In the genomic region with DNA sequence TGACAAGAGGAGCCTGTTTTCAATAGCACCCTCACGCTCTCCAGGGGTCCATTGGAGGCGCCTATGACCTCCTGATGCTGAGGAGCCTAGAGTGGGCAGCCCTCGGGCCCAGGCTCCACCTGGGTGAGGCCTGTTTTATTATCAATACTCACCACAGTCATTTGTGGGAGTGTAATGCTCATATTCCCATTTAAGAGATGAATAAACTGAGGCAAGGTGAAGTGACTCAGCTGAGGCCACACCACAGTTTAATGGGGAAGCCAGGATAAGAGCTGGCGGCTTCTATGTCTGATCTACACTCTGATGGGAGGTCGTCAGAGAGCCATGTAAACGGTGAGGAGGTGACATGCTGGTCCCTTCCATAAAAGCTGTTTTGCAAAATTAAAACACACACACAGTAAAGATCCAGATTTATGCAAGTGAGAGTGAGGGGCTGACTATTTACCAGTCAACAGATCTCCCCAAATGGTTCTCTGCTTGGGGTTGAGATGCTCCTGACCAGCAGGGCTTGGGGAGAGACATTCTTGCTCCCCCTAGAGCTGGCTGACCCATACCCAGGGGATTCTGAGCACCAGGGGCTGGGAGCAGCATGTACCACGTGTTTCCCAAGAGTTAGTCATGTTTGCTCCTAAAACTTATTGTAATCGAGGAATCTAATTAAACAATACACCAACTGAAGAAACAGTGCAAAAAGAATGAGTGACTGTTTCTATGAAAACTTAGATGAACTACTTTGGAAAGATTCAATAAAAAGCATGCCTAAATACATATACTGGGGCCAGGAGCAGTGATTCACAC, we compare ENCODE assay signal across 16 cellular contexts.
DNase-seq lines count a peak whose midpoint lies in the region; ATAC-seq, FAIRE-seq and TF ChIP-seq lines count a peak whose summit lies in the region.
"Had no signal": no experiment of that assay in that cellular context is flagged by ENCODE, and none has a peak within 500 bp of the region (broad histone marks: within the 10 kb centered on the region; RNA-seq: fewer than 3 reads in every experiment).

No MANE protein-coding gene starts in this region.

- CTCF ChIA-PET in BJ (lab: Yijun Ruan, JAX): interaction anchor here (0.9 to 1.2 kb wide), 3 partner anchors 10 to 43 kb away, joined by 3 read pairs; no protein-coding TSS in a partner anchor

- no peak overlapping the region for H3K4me3 Mint-ChIP-seq in activated T-helper 17 cell treated with anti-CD3 and anti-CD28 coated beads, Interleukin-2, amount 50 U/mL, for 72 hours

- H3K9me3 ChIP-seq in osteoblast (ENCODE audit: low read depth, low read length) (no peaks in the 10 kb centered on the region), stomach (no peaks in the 10 kb centered on the region)

- whole genome bisulfite sequencing in stomach, 5 donors: 78 to 85% (median 81%) methylated on average over 8 of the region's 8 CpGs

- no peak overlapping the region for H3K4me2 ChIP-seq in osteoblast (ENCODE audit: insufficient read depth, low read length)

- peak overlapping the region; percentile 46 for H3K27ac Mint-ChIP-seq in activated T-helper 17 cell treated with anti-CD3 and anti-CD28 coated beads, Interleukin-2, amount 50 U/mL, for 72 hours

- H4K20me1 ChIP-seq in osteoblast (ENCODE audit: insufficient read depth, low read length): no peaks in the 10 kb centered on the region

- no peaks in the 10 kb centered on the region for H3K36me3 ChIP-seq in BJ (ENCODE audit: control insufficient read depth, insufficient read depth, low read length)
- H3K36me3 ChIP-seq in osteoblast (ENCODE audit: insufficient read depth, low read length): no peaks in the 10 kb centered on the region
- no peaks in the 10 kb centered on the region for H3K36me3 ChIP-seq in stomach

- TF ChIP-seq EP300 in stomach (IDR thresholded peaks at IDR 0.05): no peak

- H3K9me3 Mint-ChIP-seq in activated T-helper 17 cell treated with anti-CD3 and anti-CD28 coated beads, Interleukin-2, amount 50 U/mL, for 72 hours: no peaks in the 10 kb centered on the region
- H3K9me3 Mint-ChIP-seq: mesothelial cell of epicardium had no signal

- no peak overlapping the region for H3K27ac ChIP-seq in osteoblast (ENCODE audit: low read depth, low read length)
- H3K27ac ChIP-seq in stomach: no peak overlapping the region
- H3K27ac ChIP-seq: HL-60 had no signal

- DNase-seq in BJ (ENCODE audit: low read depth) (no peak), osteoblast (ENCODE audit: insufficient read length, low spot score, missing footprints) (peak; percentile 90), D721Med (ENCODE audit: insufficient read length, low spot score) (no peak), stomach (no peak)
- DNase-seq: NCI-H2029; NCI-H510A treated with DMSO at 0.1 percent for 48 hours; stimulated activated CD4-positive, alpha-beta T cell treated with anti-CD3 and anti-CD28 coated beads, Interleukin-12 subunit alpha, Interleukin-12 subunit beta, amount 100 ng/mL, for 4 hours had no signal

- POLR2A ChIA-PET in BJ (lab: Charles Lee): no interaction called here

- peaks cover 3% of the 10 kb centered on the region for H3K4me1 Mint-ChIP-seq in activated T-helper 17 cell treated with anti-CD3 and anti-CD28 coated beads, Interleukin-2, amount 50 U/mL, for 72 hours

- FAIRE-seq in D721Med (lab: Jason Lieb, UNC): no peak
- FAIRE-seq: G401.6, H54 had no signal

- peaks cover 36% of the 10 kb centered on the region for H3K4me1 ChIP-seq in osteoblast (ENCODE audit: insufficient read depth, low read length)
- peaks cover 0 to 12% (median 3%) of the 10 kb centered on the region in 4 donors for H3K4me1 ChIP-seq in stomach

- H3K36me3 Mint-ChIP-seq in activated T-helper 17 cell treated with anti-CD3 and anti-CD28 coated beads, Interleukin-2, amount 50 U/mL, for 72 hours (ENCODE audit: low read depth): no peaks in the 10 kb centered on the region
- H3K36me3 Mint-ChIP-seq: mesothelial cell of epicardium had no signal

- no peaks in the 10 kb centered on the region for H3K79me2 ChIP-seq in osteoblast (ENCODE audit: insufficient read depth, low read length)

- intact Hi-C loops in stomach (cut with DNase I; ENCODE audit: low total_unique reads): no loop called here

- ATAC-seq in HG03442 (IDR thresholded peaks at IDR 0.05; ENCODE audit: unreplicated experiment): peak; percentile 39
- no peak for ATAC-seq in activated T-helper 17 cell treated with anti-CD3 and anti-CD28 coated beads, Interleukin-2, amount 50 U/mL, for 72 hours (replicated peaks)
- no peak for ATAC-seq in GM19397 (IDR thresholded peaks at IDR 0.05; ENCODE audit: unreplicated experiment)
- no peak for ATAC-seq in HG03196 (IDR thresholded peaks at IDR 0.05; ENCODE audit: unreplicated experiment)
- ATAC-seq: left colon had no signal

- no peak for TF ChIP-seq POLR2A in stomach (IDR thresholded peaks at IDR 0.05)

- H3K27me3 Mint-ChIP-seq in activated T-helper 17 cell treated with anti-CD3 and anti-CD28 coated beads, Interleukin-2, amount 50 U/mL, for 72 hours: peaks cover 15% of the 10 kb centered on the region

- 0 out of 2 replicates have a peak, but pooled peaks have one; percentile 16 for TF ChIP-seq CTCF in BJ (IDR thresholded peaks at IDR 0.05; ENCODE audit: insufficient read depth, low read depth, low read length)
- TF ChIP-seq CTCF in osteoblast (IDR thresholded peaks at IDR 0.05; ENCODE audit: extremely low read depth, low read depth, low read length): peak; percentile 13
- TF ChIP-seq CTCF in D721Med (IDR thresholded peaks at IDR 0.05; ENCODE audit: insufficient read depth, missing control alignments): no peak
- no peak for TF ChIP-seq CTCF in stomach (IDR thresholded peaks at IDR 0.05)

- no peak overlapping the region for H2AFZ ChIP-seq in osteoblast (ENCODE audit: low read length)

- H3K27me3 ChIP-seq in BJ (ENCODE audit: control insufficient read depth, insufficient read depth, low read length): peaks cover 3% of the 10 kb centered on the region; the same call in 1 of the 2 replicates
- no peaks in the 10 kb centered on the region for H3K27me3 ChIP-seq in osteoblast (ENCODE audit: insufficient read depth, low read length)
- H3K27me3 ChIP-seq in stomach: peaks cover 0 to 72% (median 16%) of the 10 kb centered on the region in 3 donors

- no peak overlapping the region for H3K4me3 ChIP-seq in BJ (ENCODE audit: low read depth, low read length)
- H3K4me3 ChIP-seq in osteoblast (ENCODE audit: insufficient read depth, low read length): no peak overlapping the region
- no peak overlapping the region for H3K4me3 ChIP-seq in stomach

Comparison
In these comparisons a context has a peak if more than half of its experiments do, and no peak if none do; other contexts are left out.
1. CTCF ChIP-seq: peak in BJ (single experiment) and osteoblast (single experiment); none in D721Med (single experiment) and stomach (0 of 7).